Comparison of ENCODE assay signal across 8 cellular contexts in genomic region chr12:96986883-96987523, GRCh38.
A peak's percentile ranks its signal among the peaks of the same experiment; 100 is the strongest.
DNase-seq lines count a peak whose midpoint lies in the region; ATAC-seq, FAIRE-seq and TF ChIP-seq lines count a peak whose summit lies in the region.

No MANE protein-coding gene starts in this region.

- peaks cover 5% of the 10 kb centered on the region for H3K27me3 ChIP-seq in bronchial epithelial cell (ENCODE audit: control insufficient read depth, insufficient read depth, low read length)

- TF ChIP-seq CTCF in GM12874 (IDR thresholded peaks at IDR 0.05; ENCODE audit: insufficient read depth, low read depth, low read length): peak; percentile 17; the same call in 1 of the 2 replicates
- peak; percentile 59 for TF ChIP-seq CTCF in bronchial epithelial cell (IDR thresholded peaks at IDR 0.05; ENCODE audit: insufficient read depth, low read length, severe bottlenecking)

- DNase-seq in AG20443 (ENCODE audit: low spot score): peak; percentile 47
- DNase-seq in NCI-H2196 treated with DMSO at 0.1 percent for 48 hours (lab: John Stamatoyannopoulos, UW; ENCODE audit: unreplicated experiment): peak; percentile 25
- peak; percentile 24 for DNase-seq in bronchial epithelial cell (ENCODE audit: low read depth)
- DNase-seq in midbrain (lab: John Stamatoyannopoulos, UW): peak; percentile 45
- DNase-seq in islet precursor cell: no peak

- no peak for FAIRE-seq in bronchial epithelial cell (lab: Jason Lieb, UNC)

- H3K36me3 ChIP-seq in bronchial epithelial cell (ENCODE audit: control insufficient read depth, insufficient read depth, low read length): no peaks in the 10 kb centered on the region

- ATAC-seq in HG03571 (IDR thresholded peaks at IDR 0.05; ENCODE audit: unreplicated experiment): no peak
- ATAC-seq in HG03439 (IDR thresholded peaks at IDR 0.05; ENCODE audit: unreplicated experiment): no peak

- H3K4me3 ChIP-seq in bronchial epithelial cell (ENCODE audit: low read depth, low read length): no peak overlapping the region
